Comparison of ENCODE assay signal across 8 cellular contexts in the genomic region with DNA sequence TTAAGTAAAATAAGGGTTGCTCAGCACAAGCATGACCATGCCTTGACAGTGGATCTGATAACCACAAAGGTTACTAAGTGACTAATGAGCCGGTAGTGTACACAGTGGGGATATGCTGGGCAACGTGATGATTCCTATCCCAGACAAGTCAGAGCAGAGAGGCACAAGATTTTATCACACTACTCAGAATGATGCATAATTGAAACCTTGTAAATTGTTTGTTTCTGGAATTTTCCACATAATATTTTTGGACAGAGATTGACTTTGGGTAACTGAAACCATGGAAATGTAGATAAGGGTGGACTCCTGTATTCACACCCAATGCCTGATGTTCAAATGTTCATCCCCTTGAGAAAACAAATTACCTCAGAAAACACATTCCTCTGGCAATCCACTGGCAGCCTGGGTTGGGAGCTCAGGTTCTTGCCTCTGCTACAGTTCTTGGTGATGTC. TPM values are rescaled to one million over a fixed set of nuclear protein-coding genes. Genes with fewer than 3 reads are reported as not detected.
DNase-seq lines count a peak whose midpoint lies in the region; ATAC-seq and TF ChIP-seq lines count a peak whose summit lies in the region.

No MANE protein-coding gene starts in this region.

- no peak for TF ChIP-seq EP300 in suprapubic skin (IDR thresholded peaks at IDR 0.05)

- TF ChIP-seq POLR2A in suprapubic skin (IDR thresholded peaks at IDR 0.05): no peak

- H3K36me3 ChIP-seq in osteoblast (ENCODE audit: insufficient read depth, low read length): no peaks in the 10 kb centered on the region
- no peaks in the 10 kb centered on the region for H3K36me3 ChIP-seq in suprapubic skin

- TF ChIP-seq CTCF in VCaP (conservative IDR thresholded peaks at IDR 0.05) (no peak), osteoblast (IDR thresholded peaks at IDR 0.05; ENCODE audit: extremely low read depth, low read depth, low read length) (no peak), suprapubic skin (IDR thresholded peaks at IDR 0.05) (no peak), dorsolateral prefrontal cortex (IDR thresholded peaks at IDR 0.05 in 54 of 56, conservative IDR thresholded peaks at IDR 0.05 in 2 of 56; ENCODE audit: low read depth in 1 of 56, partially characterized antibody in 56 of 56) (no peak)

- H4K20me1 ChIP-seq in osteoblast (ENCODE audit: insufficient read depth, low read length): no peaks in the 10 kb centered on the region

- H3K79me2 ChIP-seq in osteoblast (ENCODE audit: insufficient read depth, low read length): no peaks in the 10 kb centered on the region

- 28% methylated on average over 2 of the region's 2 CpGs for WGBS in suprapubic skin

- intact Hi-C loops in dorsolateral prefrontal cortex (cut with DNase I): no loop called here

- H3K9me3 ChIP-seq in osteoblast (ENCODE audit: low read depth, low read length) (no peaks in the 10 kb centered on the region), suprapubic skin (no peaks in the 10 kb centered on the region)

- H3K27ac ChIP-seq in VCaP: peak overlapping the region; percentile 35; the same call in 1 of the 2 replicates
- H3K27ac ChIP-seq in osteoblast (ENCODE audit: low read depth, low read length): peak overlapping the region; percentile 35
- no peak overlapping the region for H3K27ac ChIP-seq in suprapubic skin
- no peak overlapping the region for H3K27ac ChIP-seq in dorsolateral prefrontal cortex

- peak overlapping the region; percentile 23 for H3K4me2 ChIP-seq in osteoblast (ENCODE audit: insufficient read depth, low read length)

- no peak overlapping the region for H3K4me3 ChIP-seq in osteoblast (ENCODE audit: insufficient read depth, low read length)
- no peak overlapping the region for H3K4me3 ChIP-seq in suprapubic skin
- H3K4me3 ChIP-seq in dorsolateral prefrontal cortex: no peak overlapping the region

- ATAC-seq in HG02943 (IDR thresholded peaks at IDR 0.05; ENCODE audit: low read depth, unreplicated experiment): peak; percentile 97

- H3K27me3 ChIP-seq in osteoblast (ENCODE audit: insufficient read depth, low read length) (no peaks in the 10 kb centered on the region), suprapubic skin (no peaks in the 10 kb centered on the region), dorsolateral prefrontal cortex (no peaks in the 10 kb centered on the region)

- no peak overlapping the region for H2AFZ ChIP-seq in osteoblast (ENCODE audit: low read length)

- H3K4me1 ChIP-seq in osteoblast (ENCODE audit: insufficient read depth, low read length): peaks cover 10% of the 10 kb centered on the region
- peaks cover 12% of the 10 kb centered on the region for H3K4me1 ChIP-seq in suprapubic skin

- DNase-seq in SIG-M5 treated with dmso at 0.1 percent for 504 hours (lab: John Stamatoyannopoulos, UW; ENCODE audit: unreplicated experiment) (peak; percentile 36), SIG-M5 (lab: John Stamatoyannopoulos, UW) (no peak), osteoblast (ENCODE audit: insufficient read length, low spot score, missing footprints) (peak; percentile 69), suprapubic skin (ENCODE audit: low spot score in 2 of 2) (no peak), NCI-H1105 (lab: John Stamatoyannopoulos, UW) (no peak), dorsolateral prefrontal cortex (no peak)

RNA-seq across cellular contexts. Expression of a gene that starts 16.2 kb away (rescaled TPM):
- 44.2 and 48.0 TPM in 2 replicates for total RNA-seq in osteoblast
- total RNA-seq in suprapubic skin: 10 to 100 TPM; 49.2 to 71.3 (median 66.4) TPM
- total RNA-seq in dorsolateral prefrontal cortex: 10 to 100 TPM; 16.7 to 39.0 (median 28.3) TPM

RNA-seq across cellular contexts. Expression of a gene that starts 52.4 kb away (rescaled TPM):
- total RNA-seq in osteoblast (5.6 and 84.7 TPM in 2 replicates), suprapubic skin (10 to 100 TPM in 2 of 4 donors, 1 to 10 TPM in 2; 9.0 to 14.0 (median 11.5) TPM), dorsolateral prefrontal cortex (10 to 100 TPM in 3 of 120 experiments, 1 to 10 TPM in 115, under 1 TPM in 2; 0.80 to 12.9 (median 4.4) TPM)

Comparison
In these comparisons a context has a peak if more than half of its experiments do, and no peak if none do; other contexts are left out.
1. DNase-seq: peak in SIG-M5 treated with dmso at 0.1 percent for 504 hours (single experiment) and osteoblast (single experiment); none in SIG-M5 (single experiment), suprapubic skin (0 of 2), NCI-H1105 (single experiment) and dorsolateral prefrontal cortex (0 of 10).
2. H3K27ac ChIP-seq: peak in VCaP (single experiment) and osteoblast (single experiment); none in suprapubic skin (single experiment) and dorsolateral prefrontal cortex (0 of 59).